1 cellular context compared by ENCODE assay signal in the genomic region with DNA sequence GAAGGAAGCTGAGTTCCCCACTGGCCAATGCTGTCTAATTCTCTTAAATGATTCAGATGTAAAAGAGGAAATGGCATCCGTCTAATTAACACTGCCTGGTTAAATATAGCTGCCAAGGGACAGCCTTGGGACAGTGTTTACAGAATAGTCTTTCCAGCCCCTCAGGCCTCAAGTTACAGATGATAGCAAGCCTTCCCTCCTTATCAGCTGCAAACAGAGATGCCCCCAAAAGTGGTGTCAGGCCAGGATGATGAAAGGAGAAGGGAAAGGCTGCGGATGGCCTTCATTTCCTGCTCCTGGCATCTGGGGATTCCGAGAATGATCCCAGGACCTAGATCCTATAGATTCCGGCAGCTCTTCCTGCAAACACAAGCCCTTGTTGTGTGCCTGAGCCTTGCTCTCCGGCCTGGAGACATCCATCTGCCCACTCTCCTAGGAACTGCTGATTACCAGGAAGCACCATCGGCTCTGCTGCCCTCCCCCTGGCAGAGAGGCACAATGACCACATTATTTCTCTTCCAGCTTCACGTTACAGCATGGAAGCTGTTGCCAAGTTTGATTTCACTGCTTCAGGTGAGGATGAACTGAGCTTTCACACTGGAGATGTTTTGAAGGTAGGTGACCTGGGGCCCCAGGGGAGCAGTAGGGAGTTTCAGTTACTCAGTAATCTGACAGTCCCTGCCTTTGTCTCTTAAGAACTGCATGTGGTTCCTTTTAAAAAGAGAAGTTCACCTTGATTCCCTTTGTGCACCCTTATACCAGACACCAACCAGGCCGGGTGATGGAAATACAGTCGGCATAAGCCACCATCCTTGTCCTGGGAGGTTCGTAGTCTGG.
A peak's percentile ranks its signal among the peaks of the same experiment; 100 is the strongest.
TF ChIP-seq lines count a peak whose summit lies in the region.

No MANE protein-coding gene starts in this region.

TF ChIP-seq in K562, 482 proteins besides CTCF, POLR2A, EP300 and RAD21 (continued from another document and continues in another):
- TF ChIP-seq, protein P1, sequence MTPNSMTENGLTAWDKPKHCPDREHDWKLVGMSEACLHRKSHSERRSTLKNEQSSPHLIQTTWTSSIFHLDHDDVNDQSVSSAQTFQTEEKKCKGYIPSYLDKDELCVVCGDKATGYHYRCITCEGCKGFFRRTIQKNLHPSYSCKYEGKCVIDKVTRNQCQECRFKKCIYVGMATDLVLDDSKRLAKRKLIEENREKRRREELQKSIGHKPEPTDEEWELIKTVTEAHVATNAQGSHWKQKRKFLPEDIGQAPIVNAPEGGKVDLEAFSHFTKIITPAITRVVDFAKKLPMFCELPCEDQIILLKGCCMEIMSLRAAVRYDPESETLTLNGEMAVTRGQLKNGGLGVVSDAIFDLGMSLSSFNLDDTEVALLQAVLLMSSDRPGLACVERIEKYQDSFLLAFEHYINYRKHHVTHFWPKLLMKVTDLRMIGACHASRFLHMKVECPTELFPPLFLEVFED (CRISPR knock-in tag; conservative IDR thresholded peaks at IDR 0.05): no peak
- TF ChIP-seq HSF4 (CRISPR knock-in tag; IDR thresholded peaks at IDR 0.05; ENCODE audit: borderline replicate concordance) (no peak), ZNF778 (CRISPR knock-in tag; IDR thresholded peaks at IDR 0.05) (no peak), SMARCE1 (IDR thresholded peaks at IDR 0.05) (peak; percentile 90), BRF1 (IDR thresholded peaks at IDR 0.05; ENCODE audit: borderline replicate concordance, extremely low read depth, insufficient read length) (no peak), POLR3A (IDR thresholded peaks at IDR 0.05; ENCODE audit: borderline replicate concordance, extremely low read depth, insufficient read depth, insufficient read length) (no peak), ELF2 (CRISPR knock-in tag; IDR thresholded peaks at IDR 0.05) (no peak), MEIS2 (IDR thresholded peaks at IDR 0.05; ENCODE audit: partially characterized antibody) (peak; percentile 84), RB1 (IDR thresholded peaks at IDR 0.05; ENCODE audit: low read depth) (no peak), DMBX1 (CRISPR knock-in tag; IDR thresholded peaks at IDR 0.05; ENCODE audit: borderline replicate concordance) (peak; percentile 56; the same call in 1 of the 2 replicates), ARHGAP35 (IDR thresholded peaks at IDR 0.05; ENCODE audit: partially characterized antibody) (no peak), ZNF408 (CRISPR knock-in tag; IDR thresholded peaks at IDR 0.05; ENCODE audit: low read depth) (no peak), CREB1 (IDR thresholded peaks at IDR 0.05) (no peak), CREB1 (CRISPR knock-in tag; IDR thresholded peaks at IDR 0.05) (no peak), ZKSCAN3 (CRISPR knock-in tag; IDR thresholded peaks at IDR 0.05) (no peak), WHSC1 (IDR thresholded peaks at IDR 0.05; ENCODE audit: low read length) (no peak), POU5F1 (IDR thresholded peaks at IDR 0.05; ENCODE audit: borderline replicate concordance, low read depth, low read length, partially characterized antibody) (no peak), DNMT1 (IDR thresholded peaks at IDR 0.05) (no peak), TAF1 (IDR thresholded peaks at IDR 0.05; ENCODE audit: control insufficient read depth, extremely low read depth, insufficient read depth, low read length, severe bottlenecking) (peak; percentile 39), HDAC6 (IDR thresholded peaks at IDR 0.05; ENCODE audit: low read depth, low read length) (no peak), FOSL1 (tag; conservative IDR thresholded peaks at IDR 0.05) (peak; percentile 62), LCOR (CRISPR knock-in tag; IDR thresholded peaks at IDR 0.05) (peak; percentile 97), NR2C2 (CRISPR knock-in tag; IDR thresholded peaks at IDR 0.05) (no peak), NR2C2 (tag; IDR thresholded peaks at IDR 0.05) (peak; percentile 24; the same call in 1 of the 2 replicates), IRF2 (CRISPR knock-in tag; IDR thresholded peaks at IDR 0.05) (no peak), ZNF696 (CRISPR knock-in tag; conservative IDR thresholded peaks at IDR 0.05) (no peak), ZNF551 (CRISPR knock-in tag; IDR thresholded peaks at IDR 0.05) (no peak), GABPB1 (CRISPR knock-in tag; IDR thresholded peaks at IDR 0.05) (peak; percentile 44; the same call in 1 of the 2 replicates), RAD51 (IDR thresholded peaks at IDR 0.05; ENCODE audit: borderline replicate concordance, low read depth) (no peak), EP400 (IDR thresholded peaks at IDR 0.05) (peak; percentile 68), POLR2H (tag; IDR thresholded peaks at IDR 0.05; ENCODE audit: low read depth) (peak; percentile 61; the same call in 1 of the 2 replicates), CREBBP (IDR thresholded peaks at IDR 0.05; ENCODE audit: low read depth, low read length) (no peak), TCFL5 (CRISPR knock-in tag; conservative IDR thresholded peaks at IDR 0.05) (no peak), CSDE1 (IDR thresholded peaks at IDR 0.05) (no peak), RCOR1 (IDR thresholded peaks at IDR 0.05; ENCODE audit: borderline replicate concordance in 1 of 2, low read depth in 2 of 2, low read length in 2 of 2) (peak in 1 of 2 experiments; percentile 83; a peak in 2 of 4 replicates), CBX5 (IDR thresholded peaks at IDR 0.05; ENCODE audit: borderline replicate concordance, low read depth) (no peak), ZNF507 (tag; conservative IDR thresholded peaks at IDR 0.05) (no peak), HDAC3 (IDR thresholded peaks at IDR 0.05; ENCODE audit: borderline replicate concordance, partially characterized antibody) (peak; percentile 82), BCL6 (CRISPR knock-in tag; IDR thresholded peaks at IDR 0.05) (no peak), FOS (IDR thresholded peaks at IDR 0.05; ENCODE audit: extremely low read depth, insufficient read length) (no peak), DACH1 (IDR thresholded peaks at IDR 0.05; ENCODE audit: partially characterized antibody) (no peak), TAF9B (IDR thresholded peaks at IDR 0.05; ENCODE audit: partially characterized antibody) (peak; percentile 45), ZBTB17 (CRISPR knock-in tag; IDR thresholded peaks at IDR 0.05) (0 out of 2 replicates have a peak, but pooled peaks have one; percentile 28), JUNB (CRISPR knock-in tag; conservative IDR thresholded peaks at IDR 0.05) (no peak), NFIC (IDR thresholded peaks at IDR 0.05) (peak; percentile 73), FOXA3 (CRISPR knock-in tag; conservative IDR thresholded peaks at IDR 0.05 in 1 of 2, IDR thresholded peaks at IDR 0.05 in 1 of 2) (peak; percentile 66 to 71; a peak in 3 of 4 replicates), BCOR (IDR thresholded peaks at IDR 0.05) (no peak)
- TF ChIP-seq, protein P2, sequence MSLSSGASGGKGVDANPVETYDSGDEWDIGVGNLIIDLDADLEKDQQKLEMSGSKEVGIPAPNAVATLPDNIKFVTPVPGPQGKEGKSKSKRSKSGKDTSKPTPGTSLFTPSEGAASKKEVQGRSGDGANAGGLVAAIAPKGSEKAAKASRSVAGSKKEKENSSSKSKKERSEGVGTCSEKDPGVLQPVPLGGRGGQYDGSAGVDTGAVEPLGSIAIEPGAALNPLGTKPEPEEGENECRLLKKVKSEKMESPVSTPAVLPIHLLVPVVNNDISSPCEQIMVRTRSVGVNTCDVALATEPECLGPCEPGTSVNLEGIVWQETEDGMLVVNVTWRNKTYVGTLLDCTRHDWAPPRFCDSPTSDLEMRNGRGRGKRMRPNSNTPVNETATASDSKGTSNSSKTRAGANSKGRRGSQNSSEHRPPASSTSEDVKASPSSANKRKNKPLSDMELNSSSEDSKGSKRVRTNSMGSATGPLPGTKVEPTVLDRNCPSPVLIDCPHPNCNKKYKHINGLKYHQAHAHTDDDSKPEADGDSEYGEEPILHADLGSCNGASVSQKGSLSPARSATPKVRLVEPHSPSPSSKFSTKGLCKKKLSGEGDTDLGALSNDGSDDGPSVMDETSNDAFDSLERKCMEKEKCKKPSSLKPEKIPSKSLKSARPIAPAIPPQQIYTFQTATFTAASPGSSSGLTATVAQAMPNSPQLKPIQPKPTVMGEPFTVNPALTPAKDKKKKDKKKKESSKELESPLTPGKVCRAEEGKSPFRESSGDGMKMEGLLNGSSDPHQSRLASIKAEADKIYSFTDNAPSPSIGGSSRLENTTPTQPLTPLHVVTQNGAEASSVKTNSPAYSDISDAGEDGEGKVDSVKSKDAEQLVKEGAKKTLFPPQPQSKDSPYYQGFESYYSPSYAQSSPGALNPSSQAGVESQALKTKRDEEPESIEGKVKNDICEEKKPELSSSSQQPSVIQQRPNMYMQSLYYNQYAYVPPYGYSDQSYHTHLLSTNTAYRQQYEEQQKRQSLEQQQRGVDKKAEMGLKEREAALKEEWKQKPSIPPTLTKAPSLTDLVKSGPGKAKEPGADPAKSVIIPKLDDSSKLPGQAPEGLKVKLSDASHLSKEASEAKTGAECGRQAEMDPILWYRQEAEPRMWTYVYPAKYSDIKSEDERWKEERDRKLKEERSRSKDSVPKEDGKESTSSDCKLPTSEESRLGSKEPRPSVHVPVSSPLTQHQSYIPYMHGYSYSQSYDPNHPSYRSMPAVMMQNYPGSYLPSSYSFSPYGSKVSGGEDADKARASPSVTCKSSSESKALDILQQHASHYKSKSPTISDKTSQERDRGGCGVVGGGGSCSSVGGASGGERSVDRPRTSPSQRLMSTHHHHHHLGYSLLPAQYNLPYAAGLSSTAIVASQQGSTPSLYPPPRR (CRISPR knock-in tag; IDR thresholded peaks at IDR 0.05; ENCODE audit: borderline replicate concordance): no peak
- TF ChIP-seq, protein P3, sequence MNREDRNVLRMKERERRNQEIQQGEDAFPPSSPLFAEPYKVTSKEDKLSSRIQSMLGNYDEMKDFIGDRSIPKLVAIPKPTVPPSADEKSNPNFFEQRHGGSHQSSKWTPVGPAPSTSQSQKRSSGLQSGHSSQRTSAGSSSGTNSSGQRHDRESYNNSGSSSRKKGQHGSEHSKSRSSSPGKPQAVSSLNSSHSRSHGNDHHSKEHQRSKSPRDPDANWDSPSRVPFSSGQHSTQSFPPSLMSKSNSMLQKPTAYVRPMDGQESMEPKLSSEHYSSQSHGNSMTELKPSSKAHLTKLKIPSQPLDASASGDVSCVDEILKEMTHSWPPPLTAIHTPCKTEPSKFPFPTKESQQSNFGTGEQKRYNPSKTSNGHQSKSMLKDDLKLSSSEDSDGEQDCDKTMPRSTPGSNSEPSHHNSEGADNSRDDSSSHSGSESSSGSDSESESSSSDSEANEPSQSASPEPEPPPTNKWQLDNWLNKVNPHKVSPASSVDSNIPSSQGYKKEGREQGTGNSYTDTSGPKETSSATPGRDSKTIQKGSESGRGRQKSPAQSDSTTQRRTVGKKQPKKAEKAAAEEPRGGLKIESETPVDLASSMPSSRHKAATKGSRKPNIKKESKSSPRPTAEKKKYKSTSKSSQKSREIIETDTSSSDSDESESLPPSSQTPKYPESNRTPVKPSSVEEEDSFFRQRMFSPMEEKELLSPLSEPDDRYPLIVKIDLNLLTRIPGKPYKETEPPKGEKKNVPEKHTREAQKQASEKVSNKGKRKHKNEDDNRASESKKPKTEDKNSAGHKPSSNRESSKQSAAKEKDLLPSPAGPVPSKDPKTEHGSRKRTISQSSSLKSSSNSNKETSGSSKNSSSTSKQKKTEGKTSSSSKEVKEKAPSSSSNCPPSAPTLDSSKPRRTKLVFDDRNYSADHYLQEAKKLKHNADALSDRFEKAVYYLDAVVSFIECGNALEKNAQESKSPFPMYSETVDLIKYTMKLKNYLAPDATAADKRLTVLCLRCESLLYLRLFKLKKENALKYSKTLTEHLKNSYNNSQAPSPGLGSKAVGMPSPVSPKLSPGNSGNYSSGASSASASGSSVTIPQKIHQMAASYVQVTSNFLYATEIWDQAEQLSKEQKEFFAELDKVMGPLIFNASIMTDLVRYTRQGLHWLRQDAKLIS (CRISPR knock-in tag; IDR thresholded peaks at IDR 0.05): no peak; the same call in 1 of the 2 replicates
- TF ChIP-seq, protein P4, sequence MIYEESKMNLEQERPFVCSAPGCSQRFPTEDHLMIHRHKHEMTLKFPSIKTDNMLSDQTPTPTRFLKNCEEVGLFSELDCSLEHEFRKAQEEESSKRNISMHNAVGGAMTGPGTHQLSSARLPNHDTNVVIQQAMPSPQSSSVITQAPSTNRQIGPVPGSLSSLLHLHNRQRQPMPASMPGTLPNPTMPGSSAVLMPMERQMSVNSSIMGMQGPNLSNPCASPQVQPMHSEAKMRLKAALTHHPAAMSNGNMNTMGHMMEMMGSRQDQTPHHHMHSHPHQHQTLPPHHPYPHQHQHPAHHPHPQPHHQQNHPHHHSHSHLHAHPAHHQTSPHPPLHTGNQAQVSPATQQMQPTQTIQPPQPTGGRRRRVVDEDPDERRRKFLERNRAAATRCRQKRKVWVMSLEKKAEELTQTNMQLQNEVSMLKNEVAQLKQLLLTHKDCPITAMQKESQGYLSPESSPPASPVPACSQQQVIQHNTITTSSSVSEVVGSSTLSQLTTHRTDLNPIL (CRISPR knock-in tag; IDR thresholded peaks at IDR 0.05): no peak
- TF ChIP-seq, protein P5, sequence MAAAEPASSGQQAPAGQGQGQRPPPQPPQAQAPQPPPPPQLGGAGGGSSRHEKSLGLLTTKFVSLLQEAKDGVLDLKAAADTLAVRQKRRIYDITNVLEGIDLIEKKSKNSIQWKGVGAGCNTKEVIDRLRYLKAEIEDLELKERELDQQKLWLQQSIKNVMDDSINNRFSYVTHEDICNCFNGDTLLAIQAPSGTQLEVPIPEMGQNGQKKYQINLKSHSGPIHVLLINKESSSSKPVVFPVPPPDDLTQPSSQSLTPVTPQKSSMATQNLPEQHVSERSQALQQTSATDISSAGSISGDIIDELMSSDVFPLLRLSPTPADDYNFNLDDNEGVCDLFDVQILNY (CRISPR knock-in tag; IDR thresholded peaks at IDR 0.05): no peak
- TF ChIP-seq, protein P6, sequence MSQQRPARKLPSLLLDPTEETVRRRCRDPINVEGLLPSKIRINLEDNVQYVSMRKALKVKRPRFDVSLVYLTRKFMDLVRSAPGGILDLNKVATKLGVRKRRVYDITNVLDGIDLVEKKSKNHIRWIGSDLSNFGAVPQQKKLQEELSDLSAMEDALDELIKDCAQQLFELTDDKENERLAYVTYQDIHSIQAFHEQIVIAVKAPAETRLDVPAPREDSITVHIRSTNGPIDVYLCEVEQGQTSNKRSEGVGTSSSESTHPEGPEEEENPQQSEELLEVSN (IDR thresholded peaks at IDR 0.05; ENCODE audit: borderline replicate concordance in 1 of 2, extremely low read depth in 1 of 2, insufficient read depth in 1 of 2, insufficient read length in 1 of 2, low read depth in 1 of 2, low read length in 1 of 2, poor library complexity in 1 of 2, severe bottlenecking in 1 of 2): no peak
- TF ChIP-seq, protein P7, sequence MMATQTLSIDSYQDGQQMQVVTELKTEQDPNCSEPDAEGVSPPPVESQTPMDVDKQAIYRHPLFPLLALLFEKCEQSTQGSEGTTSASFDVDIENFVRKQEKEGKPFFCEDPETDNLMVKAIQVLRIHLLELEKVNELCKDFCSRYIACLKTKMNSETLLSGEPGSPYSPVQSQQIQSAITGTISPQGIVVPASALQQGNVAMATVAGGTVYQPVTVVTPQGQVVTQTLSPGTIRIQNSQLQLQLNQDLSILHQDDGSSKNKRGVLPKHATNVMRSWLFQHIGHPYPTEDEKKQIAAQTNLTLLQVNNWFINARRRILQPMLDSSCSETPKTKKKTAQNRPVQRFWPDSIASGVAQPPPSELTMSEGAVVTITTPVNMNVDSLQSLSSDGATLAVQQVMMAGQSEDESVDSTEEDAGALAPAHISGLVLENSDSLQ (IDR thresholded peaks at IDR 0.05): peak; percentile 48; the same call in 1 of the 2 replicates
